In the genomic region with DNA sequence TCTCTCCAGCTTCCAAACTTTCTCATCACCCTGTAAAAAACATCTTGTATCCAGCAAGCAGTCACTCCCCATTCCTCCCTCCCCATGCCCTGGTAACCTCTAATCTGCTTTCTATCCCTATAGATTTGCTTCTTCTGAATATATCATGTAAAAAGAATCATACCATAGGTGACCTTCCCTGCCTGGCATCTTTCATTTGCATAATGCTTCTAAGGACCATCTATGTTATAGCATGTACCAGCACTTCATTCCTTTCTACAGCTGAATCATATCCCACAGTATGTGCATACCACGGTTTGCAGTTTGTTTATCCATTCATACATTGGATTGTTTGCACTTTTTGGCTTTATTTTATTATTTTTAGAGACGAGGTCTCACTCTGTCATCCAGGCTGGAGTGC, we compare ENCODE assay signal across 1 cellular context.
TF ChIP-seq lines count a peak whose summit lies in the region.

No MANE protein-coding gene starts in this region.

TF ChIP-seq in HepG2, 621 proteins besides CTCF, POLR2A, EP300 and RAD21 (continued from another document):
- TF ChIP-seq, protein P1, sequence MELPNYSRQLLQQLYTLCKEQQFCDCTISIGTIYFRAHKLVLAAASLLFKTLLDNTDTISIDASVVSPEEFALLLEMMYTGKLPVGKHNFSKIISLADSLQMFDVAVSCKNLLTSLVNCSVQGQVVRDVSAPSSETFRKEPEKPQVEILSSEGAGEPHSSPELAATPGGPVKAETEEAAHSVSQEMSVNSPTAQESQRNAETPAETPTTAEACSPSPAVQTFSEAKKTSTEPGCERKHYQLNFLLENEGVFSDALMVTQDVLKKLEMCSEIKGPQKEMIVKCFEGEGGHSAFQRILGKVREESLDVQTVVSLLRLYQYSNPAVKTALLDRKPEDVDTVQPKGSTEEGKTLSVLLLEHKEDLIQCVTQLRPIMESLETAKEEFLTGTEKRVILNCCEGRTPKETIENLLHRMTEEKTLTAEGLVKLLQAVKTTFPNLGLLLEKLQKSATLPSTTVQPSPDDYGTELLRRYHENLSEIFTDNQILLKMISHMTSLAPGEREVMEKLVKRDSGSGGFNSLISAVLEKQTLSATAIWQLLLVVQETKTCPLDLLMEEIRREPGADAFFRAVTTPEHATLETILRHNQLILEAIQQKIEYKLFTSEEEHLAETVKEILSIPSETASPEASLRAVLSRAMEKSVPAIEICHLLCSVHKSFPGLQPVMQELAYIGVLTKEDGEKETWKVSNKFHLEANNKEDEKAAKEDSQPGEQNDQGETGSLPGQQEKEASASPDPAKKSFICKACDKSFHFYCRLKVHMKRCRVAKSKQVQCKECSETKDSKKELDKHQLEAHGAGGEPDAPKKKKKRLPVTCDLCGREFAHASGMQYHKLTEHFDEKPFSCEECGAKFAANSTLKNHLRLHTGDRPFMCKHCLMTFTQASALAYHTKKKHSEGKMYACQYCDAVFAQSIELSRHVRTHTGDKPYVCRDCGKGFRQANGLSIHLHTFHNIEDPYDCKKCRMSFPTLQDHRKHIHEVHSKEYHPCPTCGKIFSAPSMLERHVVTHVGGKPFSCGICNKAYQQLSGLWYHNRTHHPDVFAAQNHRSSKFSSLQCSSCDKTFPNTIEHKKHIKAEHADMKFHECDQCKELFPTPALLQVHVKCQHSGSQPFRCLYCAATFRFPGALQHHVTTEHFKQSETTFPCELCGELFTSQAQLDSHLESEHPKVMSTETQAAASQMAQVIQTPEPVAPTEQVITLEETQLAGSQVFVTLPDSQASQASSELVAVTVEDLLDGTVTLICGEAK (IDR thresholded peaks at IDR 0.05) = no peak
- TF ChIP-seq, protein P1 (CRISPR knock-in tag; IDR thresholded peaks at IDR 0.05) = no peak
- TF ChIP-seq, protein P2, sequence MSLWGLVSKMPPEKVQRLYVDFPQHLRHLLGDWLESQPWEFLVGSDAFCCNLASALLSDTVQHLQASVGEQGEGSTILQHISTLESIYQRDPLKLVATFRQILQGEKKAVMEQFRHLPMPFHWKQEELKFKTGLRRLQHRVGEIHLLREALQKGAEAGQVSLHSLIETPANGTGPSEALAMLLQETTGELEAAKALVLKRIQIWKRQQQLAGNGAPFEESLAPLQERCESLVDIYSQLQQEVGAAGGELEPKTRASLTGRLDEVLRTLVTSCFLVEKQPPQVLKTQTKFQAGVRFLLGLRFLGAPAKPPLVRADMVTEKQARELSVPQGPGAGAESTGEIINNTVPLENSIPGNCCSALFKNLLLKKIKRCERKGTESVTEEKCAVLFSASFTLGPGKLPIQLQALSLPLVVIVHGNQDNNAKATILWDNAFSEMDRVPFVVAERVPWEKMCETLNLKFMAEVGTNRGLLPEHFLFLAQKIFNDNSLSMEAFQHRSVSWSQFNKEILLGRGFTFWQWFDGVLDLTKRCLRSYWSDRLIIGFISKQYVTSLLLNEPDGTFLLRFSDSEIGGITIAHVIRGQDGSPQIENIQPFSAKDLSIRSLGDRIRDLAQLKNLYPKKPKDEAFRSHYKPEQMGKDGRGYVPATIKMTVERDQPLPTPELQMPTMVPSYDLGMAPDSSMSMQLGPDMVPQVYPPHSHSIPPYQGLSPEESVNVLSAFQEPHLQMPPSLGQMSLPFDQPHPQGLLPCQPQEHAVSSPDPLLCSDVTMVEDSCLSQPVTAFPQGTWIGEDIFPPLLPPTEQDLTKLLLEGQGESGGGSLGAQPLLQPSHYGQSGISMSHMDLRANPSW (CRISPR knock-in tag; IDR thresholded peaks at IDR 0.05; ENCODE audit: borderline replicate concordance) = no peak
- TF ChIP-seq, protein P3, sequence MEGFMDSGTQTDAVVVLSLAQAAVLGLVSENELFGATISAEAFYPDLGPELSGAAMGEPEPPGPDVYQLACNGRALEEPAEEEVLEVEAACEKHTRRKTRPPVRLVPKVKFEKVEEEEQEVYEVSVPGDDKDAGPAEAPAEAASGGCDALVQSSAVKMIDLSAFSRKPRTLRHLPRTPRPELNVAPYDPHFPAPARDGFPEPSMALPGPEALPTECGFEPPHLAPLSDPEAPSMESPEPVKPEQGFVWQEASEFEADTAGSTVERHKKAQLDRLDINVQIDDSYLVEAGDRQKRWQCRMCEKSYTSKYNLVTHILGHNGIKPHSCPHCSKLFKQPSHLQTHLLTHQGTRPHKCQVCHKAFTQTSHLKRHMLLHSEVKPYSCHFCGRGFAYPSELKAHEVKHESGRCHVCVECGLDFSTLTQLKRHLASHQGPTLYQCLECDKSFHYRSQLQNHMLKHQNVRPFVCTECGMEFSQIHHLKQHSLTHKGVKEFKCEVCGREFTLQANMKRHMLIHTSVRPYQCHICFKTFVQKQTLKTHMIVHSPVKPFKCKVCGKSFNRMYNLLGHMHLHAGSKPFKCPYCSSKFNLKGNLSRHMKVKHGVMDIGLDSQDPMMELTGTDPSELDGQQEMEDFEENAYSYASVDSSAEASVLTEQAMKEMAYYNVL (CRISPR knock-in tag; IDR thresholded peaks at IDR 0.05; ENCODE audit: borderline replicate concordance) = no peak
- TF ChIP-seq MAFF (IDR thresholded peaks at IDR 0.05; ENCODE audit: low read depth, low read length) (no peak), BORCS8-MEF2B (CRISPR knock-in tag; IDR thresholded peaks at IDR 0.05) (no peak), KLF15 (CRISPR knock-in tag; IDR thresholded peaks at IDR 0.05; ENCODE audit: borderline replicate concordance) (no peak), SIN3A (IDR thresholded peaks at IDR 0.05; ENCODE audit: borderline replicate concordance, low read depth, low read length) (no peak), RELA (CRISPR knock-in tag; IDR thresholded peaks at IDR 0.05) (no peak), ZNF567 (CRISPR knock-in tag; IDR thresholded peaks at IDR 0.05; ENCODE audit: borderline replicate concordance) (no peak)
- TF ChIP-seq, protein P4, sequence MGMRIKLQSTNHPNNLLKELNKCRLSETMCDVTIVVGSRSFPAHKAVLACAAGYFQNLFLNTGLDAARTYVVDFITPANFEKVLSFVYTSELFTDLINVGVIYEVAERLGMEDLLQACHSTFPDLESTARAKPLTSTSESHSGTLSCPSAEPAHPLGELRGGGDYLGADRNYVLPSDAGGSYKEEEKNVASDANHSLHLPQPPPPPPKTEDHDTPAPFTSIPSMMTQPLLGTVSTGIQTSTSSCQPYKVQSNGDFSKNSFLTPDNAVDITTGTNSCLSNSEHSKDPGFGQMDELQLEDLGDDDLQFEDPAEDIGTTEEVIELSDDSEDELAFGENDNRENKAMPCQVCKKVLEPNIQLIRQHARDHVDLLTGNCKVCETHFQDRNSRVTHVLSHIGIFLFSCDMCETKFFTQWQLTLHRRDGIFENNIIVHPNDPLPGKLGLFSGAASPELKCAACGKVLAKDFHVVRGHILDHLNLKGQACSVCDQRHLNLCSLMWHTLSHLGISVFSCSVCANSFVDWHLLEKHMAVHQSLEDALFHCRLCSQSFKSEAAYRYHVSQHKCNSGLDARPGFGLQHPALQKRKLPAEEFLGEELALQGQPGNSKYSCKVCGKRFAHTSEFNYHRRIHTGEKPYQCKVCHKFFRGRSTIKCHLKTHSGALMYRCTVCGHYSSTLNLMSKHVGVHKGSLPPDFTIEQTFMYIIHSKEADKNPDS (CRISPR knock-in tag; IDR thresholded peaks at IDR 0.05) = no peak
TF ChIP-seq in HepG2: peak in this region for 0.
